11 cellular contexts compared by ENCODE assay signal in genomic region chr6:158737710-158738615, GRCh38.
DNase-seq lines count a peak whose midpoint lies in the region; ATAC-seq and TF ChIP-seq lines count a peak whose summit lies in the region.
"Had no signal": no experiment of that assay in that cellular context is flagged by ENCODE, and none has a peak within 500 bp of the region (broad histone marks: within the 10 kb centered on the region; RNA-seq: fewer than 3 reads in every experiment).

No MANE protein-coding gene starts in this region.

- intact Hi-C loops in left ventricle myocardium inferior (cut with micrococcal nuclease): no loop called here
- intact Hi-C loops in CD8-positive, alpha-beta T cell (cut with DNase I, micrococcal nuclease): no loop called here

- H3K9ac ChIP-seq in GM23248: no peak overlapping the region

- no peaks in the 10 kb centered on the region for H3K9me2 ChIP-seq in GM23248 (ENCODE audit: insufficient read depth)

- H3K27ac ChIP-seq in GM23248 (no peak overlapping the region), RWPE2 (ENCODE audit: poor library complexity, severe bottlenecking) (peak overlapping the region; percentile 76), left ventricle myocardium inferior (replicated peaks) (peak overlapping the region; percentile 46)
- no peak overlapping the region for H3K27ac ChIP-seq in CD8-positive, alpha-beta T cell (ENCODE audit: low read depth, low read length)
- H3K27ac ChIP-seq: pancreas had no signal

- POLR2A ChIA-PET in CD8-positive, alpha-beta T cell (lab: Charles Lee): no interaction called here

- no peaks in the 10 kb centered on the region for H3K79me2 ChIP-seq in GM23248 (ENCODE audit: insufficient read depth)

- H3K27ac Mint-ChIP-seq in CD8-positive, alpha-beta T cell: no peak overlapping the region
- H3K27ac Mint-ChIP-seq in endothelial cell (ENCODE audit: unreplicated experiment): no peak overlapping the region

- DNase-seq in AG08395 (ENCODE audit: low spot score): peak; percentile 47
- peak; percentile 63 for DNase-seq in GM23248
- DNase-seq in RWPE2 (ENCODE audit: low spot score): peak; percentile 80
- no peak for DNase-seq in left ventricle myocardium inferior
- no peak for DNase-seq in CD8-positive, alpha-beta T cell
- no peak for DNase-seq in endothelial cell (ENCODE audit: low spot score)
- DNase-seq in NCI-H524 (lab: John Stamatoyannopoulos, UW): no peak
- DNase-seq: anterior cingulate cortex, NCI-H1930, pancreas had no signal

- no peak overlapping the region for H3K4me2 ChIP-seq in GM23248 (ENCODE audit: unreplicated experiment)

- peaks cover 79% of the 10 kb centered on the region for H3K36me3 Mint-ChIP-seq in CD8-positive, alpha-beta T cell
- H3K36me3 Mint-ChIP-seq in endothelial cell (ENCODE audit: low read depth, unreplicated experiment): peaks cover 5% of the 10 kb centered on the region

- H3K4me1 Mint-ChIP-seq in CD8-positive, alpha-beta T cell (ENCODE audit: low read depth): no peaks in the 10 kb centered on the region
- no peaks in the 10 kb centered on the region for H3K4me1 Mint-ChIP-seq in endothelial cell (ENCODE audit: unreplicated experiment)

- in situ Hi-C loops in GM23248 (cut with MboI): no loop called here

- H3K9me3 ChIP-seq in GM23248 (ENCODE audit: low read depth) (no peaks in the 10 kb centered on the region), RWPE2 (ENCODE audit: severe bottlenecking) (peaks cover 10% of the 10 kb centered on the region), left ventricle myocardium inferior (replicated peaks) (peaks cover 28% of the 10 kb centered on the region)
- peaks cover 4% of the 10 kb centered on the region for H3K9me3 ChIP-seq in CD8-positive, alpha-beta T cell (ENCODE audit: low read length)
- H3K9me3 ChIP-seq: pancreas had no signal

- no peaks in the 10 kb centered on the region for H3K27me3 ChIP-seq in GM23248 (replicated peaks; ENCODE audit: insufficient read depth)
- H3K27me3 ChIP-seq in RWPE2 (ENCODE audit: insufficient read depth, poor library complexity, severe bottlenecking): no peaks in the 10 kb centered on the region
- H3K27me3 ChIP-seq in left ventricle myocardium inferior (ENCODE audit: low read depth): no peaks in the 10 kb centered on the region
- H3K27me3 ChIP-seq in CD8-positive, alpha-beta T cell (ENCODE audit: insufficient read depth, low read length): no peaks in the 10 kb centered on the region
- H3K27me3 ChIP-seq: pancreas had no signal

- no peaks in the 10 kb centered on the region for H4K20me1 ChIP-seq in GM23248 (ENCODE audit: insufficient read depth)

- H3K4me3 Mint-ChIP-seq in CD8-positive, alpha-beta T cell: no peak overlapping the region
- H3K4me3 Mint-ChIP-seq in endothelial cell (ENCODE audit: unreplicated experiment): no peak overlapping the region

- no peak overlapping the region for H2AFZ ChIP-seq in GM23248

- TF ChIP-seq CTCF in RWPE2 (IDR thresholded peaks at IDR 0.05; ENCODE audit: poor library complexity, severe bottlenecking): no peak
- no peak for TF ChIP-seq CTCF in left ventricle myocardium inferior (IDR thresholded peaks at IDR 0.05; ENCODE audit: borderline replicate concordance)
- TF ChIP-seq CTCF in CD8-positive, alpha-beta T cell (IDR thresholded peaks at IDR 0.05): no peak
- no peak for TF ChIP-seq CTCF in endothelial cell (IDR thresholded peaks at IDR 0.05; ENCODE audit: unreplicated experiment)

- peak; percentile 89 for ATAC-seq in RWPE2 (ENCODE audit: low read depth)
- ATAC-seq in HG02852 (IDR thresholded peaks at IDR 0.05; ENCODE audit: unreplicated experiment): no peak
- ATAC-seq in CD8-positive, alpha-beta T cell: no peak

- no peaks in the 10 kb centered on the region for H3K27me3 Mint-ChIP-seq in CD8-positive, alpha-beta T cell (ENCODE audit: low read depth)
- H3K27me3 Mint-ChIP-seq in endothelial cell (ENCODE audit: unreplicated experiment): no peaks in the 10 kb centered on the region

- H3K9me3 Mint-ChIP-seq in CD8-positive, alpha-beta T cell: peaks cover 10% of the 10 kb centered on the region
- no peaks in the 10 kb centered on the region for H3K9me3 Mint-ChIP-seq in endothelial cell (ENCODE audit: unreplicated experiment)

- H3K36me3 ChIP-seq in GM23248 (ENCODE audit: low read depth) (no peaks in the 10 kb centered on the region), RWPE2 (ENCODE audit: low read depth) (no peaks in the 10 kb centered on the region), left ventricle myocardium inferior (peaks cover 9% of the 10 kb centered on the region)
- peaks cover 7% of the 10 kb centered on the region for H3K36me3 ChIP-seq in CD8-positive, alpha-beta T cell (ENCODE audit: insufficient read depth, low read length)
- H3K36me3 ChIP-seq: pancreas had no signal

- peaks cover 10% of the 10 kb centered on the region; the same call in 1 of the 2 replicates for H3F3A ChIP-seq in GM23248 (ENCODE audit: insufficient read depth)

- WGBS in GM23248 (ENCODE audit: low coverage in 1 of 2, low lambda C conversion rate in 2 of 2, missing lambda C conversion rate in 2 of 2), 2 experiments: 75 to 78% methylated on average over 12 of the region's 12 CpGs

- CTCF ChIA-PET in CD8-positive, alpha-beta T cell (lab: Charles Lee): interaction anchor here (1.2 to 1.7 kb wide), 3 partner anchors 19 to 235 kb away, joined by 3 to 4 read pairs (median 3); no protein-coding TSS in a partner anchor

- no peak overlapping the region for H3K4me3 ChIP-seq in GM23248
- H3K4me3 ChIP-seq in RWPE2 (ENCODE audit: severe bottlenecking): no peak overlapping the region
- H3K4me3 ChIP-seq in left ventricle myocardium inferior: no peak overlapping the region
- H3K4me3 ChIP-seq in CD8-positive, alpha-beta T cell (ENCODE audit: low read depth, low read length): no peak overlapping the region
- H3K4me3 ChIP-seq: pancreas had no signal

- H3K4me1 ChIP-seq in GM23248 (ENCODE audit: insufficient read depth) (peaks cover 9% of the 10 kb centered on the region), RWPE2 (ENCODE audit: insufficient read depth, poor library complexity, severe bottlenecking) (peaks cover 30% of the 10 kb centered on the region), left ventricle myocardium inferior (peaks cover 8% of the 10 kb centered on the region)
- no peaks in the 10 kb centered on the region for H3K4me1 ChIP-seq in CD8-positive, alpha-beta T cell (ENCODE audit: insufficient read depth, low read length)
- H3K4me1 ChIP-seq: pancreas had no signal

Comparison
In these comparisons a context has a peak if more than half of its experiments do, and no peak if none do; other contexts are left out.
1. DNase-seq: peak in AG08395 (single experiment), GM23248 (single experiment) and RWPE2 (single experiment); none in left ventricle myocardium inferior (single experiment), CD8-positive, alpha-beta T cell (0 of 7), endothelial cell (single experiment) and NCI-H524 (0 of 2).
2. H3K27ac ChIP-seq: peak in RWPE2 (single experiment) and left ventricle myocardium inferior (single experiment); none in GM23248 (single experiment) and CD8-positive, alpha-beta T cell (single experiment).